1 cellular context compared by ENCODE assay signal in genomic region chr6:116631379-116631990, GRCh38.
TF ChIP-seq lines count a peak whose summit lies in the region.

No MANE protein-coding gene starts in this region.

TF ChIP-seq in HepG2, 621 proteins besides CTCF, POLR2A, EP300 and RAD21 (continued from another document and continues in another):
- TF ChIP-seq, protein P1, sequence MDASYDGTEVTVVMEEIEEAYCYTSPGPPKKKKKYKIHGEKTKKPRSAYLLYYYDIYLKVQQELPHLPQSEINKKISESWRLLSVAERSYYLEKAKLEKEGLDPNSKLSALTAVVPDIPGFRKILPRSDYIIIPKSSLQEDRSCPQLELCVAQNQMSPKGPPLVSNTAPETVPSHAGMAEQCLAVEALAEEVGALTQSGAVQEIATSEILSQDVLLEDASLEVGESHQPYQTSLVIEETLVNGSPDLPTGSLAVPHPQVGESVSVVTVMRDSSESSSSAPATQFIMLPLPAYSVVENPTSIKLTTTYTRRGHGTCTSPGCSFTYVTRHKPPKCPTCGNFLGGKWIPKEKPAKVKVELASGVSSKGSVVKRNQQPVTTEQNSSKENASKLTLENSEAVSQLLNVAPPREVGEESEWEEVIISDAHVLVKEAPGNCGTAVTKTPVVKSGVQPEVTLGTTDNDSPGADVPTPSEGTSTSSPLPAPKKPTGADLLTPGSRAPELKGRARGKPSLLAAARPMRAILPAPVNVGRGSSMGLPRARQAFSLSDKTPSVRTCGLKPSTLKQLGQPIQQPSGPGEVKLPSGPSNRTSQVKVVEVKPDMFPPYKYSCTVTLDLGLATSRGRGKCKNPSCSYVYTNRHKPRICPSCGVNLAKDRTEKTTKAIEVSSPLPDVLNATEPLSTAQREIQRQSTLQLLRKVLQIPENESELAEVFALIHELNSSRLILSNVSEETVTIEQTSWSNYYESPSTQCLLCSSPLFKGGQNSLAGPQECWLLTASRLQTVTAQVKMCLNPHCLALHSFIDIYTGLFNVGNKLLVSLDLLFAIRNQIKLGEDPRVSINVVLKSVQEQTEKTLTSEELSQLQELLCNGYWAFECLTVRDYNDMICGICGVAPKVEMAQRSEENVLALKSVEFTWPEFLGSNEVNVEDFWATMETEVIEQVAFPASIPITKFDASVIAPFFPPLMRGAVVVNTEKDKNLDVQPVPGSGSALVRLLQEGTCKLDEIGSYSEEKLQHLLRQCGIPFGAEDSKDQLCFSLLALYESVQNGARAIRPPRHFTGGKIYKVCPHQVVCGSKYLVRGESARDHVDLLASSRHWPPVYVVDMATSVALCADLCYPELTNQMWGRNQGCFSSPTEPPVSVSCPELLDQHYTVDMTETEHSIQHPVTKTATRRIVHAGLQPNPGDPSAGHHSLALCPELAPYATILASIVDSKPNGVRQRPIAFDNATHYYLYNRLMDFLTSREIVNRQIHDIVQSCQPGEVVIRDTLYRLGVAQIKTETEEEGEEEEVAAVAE (CRISPR knock-in tag; IDR thresholded peaks at IDR 0.05; ENCODE audit: borderline replicate concordance): peak; percentile 88; the same call in 1 of the 2 replicates
- TF ChIP-seq ETV5 (CRISPR knock-in tag; IDR thresholded peaks at IDR 0.05; ENCODE audit: borderline replicate concordance) (peak; percentile 100), ZKSCAN5 (CRISPR knock-in tag; IDR thresholded peaks at IDR 0.05) (no peak), ZFP1 (CRISPR knock-in tag; IDR thresholded peaks at IDR 0.05) (peak; percentile 82; the same call in 1 of the 2 replicates), ZNF484 (CRISPR knock-in tag; IDR thresholded peaks at IDR 0.05; ENCODE audit: borderline replicate concordance, low read depth) (no peak), MED1 (CRISPR knock-in tag; IDR thresholded peaks at IDR 0.05) (peak; percentile 97), XRCC5 (optimal IDR thresholded peaks at IDR 0.05; ENCODE audit: low read length) (peak; percentile 97), NFIC (IDR thresholded peaks at IDR 0.05; ENCODE audit: low read length) (no peak; the same call in 1 of the 2 replicates), ASH2L (IDR thresholded peaks at IDR 0.05; ENCODE audit: insufficient read length, low read depth, low read length) (peak; percentile 63), KAT8 (CRISPR knock-in tag; IDR thresholded peaks at IDR 0.05) (peak; percentile 86), CEBPG (CRISPR knock-in tag; IDR thresholded peaks at IDR 0.05) (peak; percentile 84), SSRP1 (CRISPR knock-in tag; IDR thresholded peaks at IDR 0.05) (no peak), HNF4G (IDR thresholded peaks at IDR 0.05; ENCODE audit: borderline replicate concordance, low read depth, low read length) (peak; percentile 62; the same call in 1 of the 2 replicates), HNF4G (CRISPR knock-in tag; IDR thresholded peaks at IDR 0.05; ENCODE audit: borderline replicate concordance, low read depth) (0 out of 2 replicates have a peak, but pooled peaks have one; percentile 29), BRF2 (CRISPR knock-in tag; IDR thresholded peaks at IDR 0.05) (peak; percentile 80), ARNTL (CRISPR knock-in tag; IDR thresholded peaks at IDR 0.05) (peak; percentile 41; the same call in 1 of the 2 replicates), KLF11 (CRISPR knock-in tag; IDR thresholded peaks at IDR 0.05) (no peak), PATZ1 (CRISPR knock-in tag; IDR thresholded peaks at IDR 0.05) (peak; percentile 78; the same call in 1 of the 2 replicates), KLF16 (CRISPR knock-in tag; IDR thresholded peaks at IDR 0.05) (peak in 1 of 2 experiments; percentile 78; a peak in 1 of 4 replicates), PLSCR1 (CRISPR knock-in tag; IDR thresholded peaks at IDR 0.05; ENCODE audit: borderline replicate concordance) (no peak), SNAPC4 (CRISPR knock-in tag; IDR thresholded peaks at IDR 0.05) (no peak), SALL1 (CRISPR knock-in tag; IDR thresholded peaks at IDR 0.05) (peak; percentile 99), SIN3A (IDR thresholded peaks at IDR 0.05; ENCODE audit: borderline replicate concordance, low read depth, low read length) (0 out of 2 replicates have a peak, but pooled peaks have one; percentile 66), FOXO1 (CRISPR knock-in tag; IDR thresholded peaks at IDR 0.05) (peak; percentile 94), NR2F1 (CRISPR knock-in tag; IDR thresholded peaks at IDR 0.05) (peak; percentile 46 to 64; a peak in 1 of 4 replicates), ADNP (CRISPR knock-in tag; IDR thresholded peaks at IDR 0.05) (no peak), RCOR2 (CRISPR knock-in tag; IDR thresholded peaks at IDR 0.05) (peak; percentile 87), ELF3 (CRISPR knock-in tag; IDR thresholded peaks at IDR 0.05) (peak; percentile 96), ZMAT3 (CRISPR knock-in tag; conservative IDR thresholded peaks at IDR 0.05) (peak; percentile 88; the same call in 1 of the 2 replicates), SMAD1 (CRISPR knock-in tag; IDR thresholded peaks at IDR 0.05; ENCODE audit: borderline replicate concordance, low read depth) (no peak; the same call in 1 of the 2 replicates), YEATS2 (CRISPR knock-in tag; IDR thresholded peaks at IDR 0.05; ENCODE audit: borderline replicate concordance) (peak; percentile 76; the same call in 1 of the 2 replicates), FOXC1 (CRISPR knock-in tag; IDR thresholded peaks at IDR 0.05; ENCODE audit: borderline replicate concordance) (0 out of 2 replicates have a peak, but pooled peaks have one; percentile 35), ZNF598 (CRISPR knock-in tag; IDR thresholded peaks at IDR 0.05; ENCODE audit: borderline replicate concordance) (peak; percentile 69; the same call in 1 of the 2 replicates), ATF7 (IDR thresholded peaks at IDR 0.05) (no peak), ATF7 (CRISPR knock-in tag; IDR thresholded peaks at IDR 0.05) (no peak)
- TF ChIP-seq, protein P2, sequence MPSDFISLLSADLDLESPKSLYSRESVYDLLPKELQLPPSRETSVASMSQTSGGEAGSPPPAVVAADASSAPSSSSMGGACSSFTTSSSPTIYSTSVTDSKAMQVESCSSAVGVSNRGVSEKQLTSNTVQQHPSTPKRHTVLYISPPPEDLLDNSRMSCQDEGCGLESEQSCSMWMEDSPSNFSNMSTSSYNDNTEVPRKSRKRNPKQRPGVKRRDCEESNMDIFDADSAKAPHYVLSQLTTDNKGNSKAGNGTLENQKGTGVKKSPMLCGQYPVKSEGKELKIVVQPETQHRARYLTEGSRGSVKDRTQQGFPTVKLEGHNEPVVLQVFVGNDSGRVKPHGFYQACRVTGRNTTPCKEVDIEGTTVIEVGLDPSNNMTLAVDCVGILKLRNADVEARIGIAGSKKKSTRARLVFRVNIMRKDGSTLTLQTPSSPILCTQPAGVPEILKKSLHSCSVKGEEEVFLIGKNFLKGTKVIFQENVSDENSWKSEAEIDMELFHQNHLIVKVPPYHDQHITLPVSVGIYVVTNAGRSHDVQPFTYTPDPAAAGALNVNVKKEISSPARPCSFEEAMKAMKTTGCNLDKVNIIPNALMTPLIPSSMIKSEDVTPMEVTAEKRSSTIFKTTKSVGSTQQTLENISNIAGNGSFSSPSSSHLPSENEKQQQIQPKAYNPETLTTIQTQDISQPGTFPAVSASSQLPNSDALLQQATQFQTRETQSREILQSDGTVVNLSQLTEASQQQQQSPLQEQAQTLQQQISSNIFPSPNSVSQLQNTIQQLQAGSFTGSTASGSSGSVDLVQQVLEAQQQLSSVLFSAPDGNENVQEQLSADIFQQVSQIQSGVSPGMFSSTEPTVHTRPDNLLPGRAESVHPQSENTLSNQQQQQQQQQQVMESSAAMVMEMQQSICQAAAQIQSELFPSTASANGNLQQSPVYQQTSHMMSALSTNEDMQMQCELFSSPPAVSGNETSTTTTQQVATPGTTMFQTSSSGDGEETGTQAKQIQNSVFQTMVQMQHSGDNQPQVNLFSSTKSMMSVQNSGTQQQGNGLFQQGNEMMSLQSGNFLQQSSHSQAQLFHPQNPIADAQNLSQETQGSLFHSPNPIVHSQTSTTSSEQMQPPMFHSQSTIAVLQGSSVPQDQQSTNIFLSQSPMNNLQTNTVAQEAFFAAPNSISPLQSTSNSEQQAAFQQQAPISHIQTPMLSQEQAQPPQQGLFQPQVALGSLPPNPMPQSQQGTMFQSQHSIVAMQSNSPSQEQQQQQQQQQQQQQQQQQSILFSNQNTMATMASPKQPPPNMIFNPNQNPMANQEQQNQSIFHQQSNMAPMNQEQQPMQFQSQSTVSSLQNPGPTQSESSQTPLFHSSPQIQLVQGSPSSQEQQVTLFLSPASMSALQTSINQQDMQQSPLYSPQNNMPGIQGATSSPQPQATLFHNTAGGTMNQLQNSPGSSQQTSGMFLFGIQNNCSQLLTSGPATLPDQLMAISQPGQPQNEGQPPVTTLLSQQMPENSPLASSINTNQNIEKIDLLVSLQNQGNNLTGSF (CRISPR knock-in tag; IDR thresholded peaks at IDR 0.05): no peak
- TF ChIP-seq, protein P3, sequence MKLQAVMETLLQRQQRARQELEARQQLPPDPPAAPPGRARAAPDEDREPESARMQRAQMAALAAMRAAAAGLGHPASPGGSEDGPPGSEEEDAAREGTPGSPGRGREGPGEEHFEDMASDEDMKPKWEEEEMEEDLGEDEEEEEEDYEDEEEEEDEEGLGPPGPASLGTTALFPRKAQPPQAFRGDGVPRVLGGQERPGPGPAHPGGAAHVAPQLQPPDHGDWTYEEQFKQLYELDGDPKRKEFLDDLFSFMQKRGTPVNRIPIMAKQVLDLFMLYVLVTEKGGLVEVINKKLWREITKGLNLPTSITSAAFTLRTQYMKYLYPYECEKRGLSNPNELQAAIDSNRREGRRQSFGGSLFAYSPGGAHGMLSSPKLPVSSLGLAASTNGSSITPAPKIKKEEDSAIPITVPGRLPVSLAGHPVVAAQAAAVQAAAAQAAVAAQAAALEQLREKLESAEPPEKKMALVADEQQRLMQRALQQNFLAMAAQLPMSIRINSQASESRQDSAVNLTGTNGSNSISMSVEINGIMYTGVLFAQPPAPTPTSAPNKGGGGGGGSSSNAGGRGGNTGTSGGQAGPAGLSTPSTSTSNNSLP (IDR thresholded peaks at IDR 0.05; ENCODE audit: low read depth, low read length): peak; percentile 62; the same call in 1 of the 2 replicates
- TF ChIP-seq, protein P4, sequence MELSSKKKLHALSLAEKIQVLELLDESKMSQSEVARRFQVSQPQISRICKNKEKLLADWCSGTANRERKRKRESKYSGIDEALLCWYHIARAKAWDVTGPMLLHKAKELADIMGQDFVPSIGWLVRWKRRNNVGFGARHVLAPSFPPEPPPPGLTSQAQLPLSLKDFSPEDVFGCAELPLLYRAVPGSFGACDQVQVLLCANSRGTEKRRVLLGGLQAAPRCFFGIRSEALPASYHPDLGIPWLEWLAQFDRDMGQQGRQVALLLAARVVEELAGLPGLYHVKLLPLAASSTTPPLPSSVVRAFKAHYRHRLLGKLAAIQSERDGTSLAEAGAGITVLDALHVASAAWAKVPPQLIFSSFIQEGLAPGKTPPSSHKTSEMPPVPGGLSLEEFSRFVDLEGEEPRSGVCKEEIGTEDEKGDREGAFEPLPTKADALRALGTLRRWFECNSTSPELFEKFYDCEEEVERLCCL (CRISPR knock-in tag; IDR thresholded peaks at IDR 0.05; ENCODE audit: borderline replicate concordance): no peak
